ENCODE assay signal across 14 cellular contexts in the genomic region with DNA sequence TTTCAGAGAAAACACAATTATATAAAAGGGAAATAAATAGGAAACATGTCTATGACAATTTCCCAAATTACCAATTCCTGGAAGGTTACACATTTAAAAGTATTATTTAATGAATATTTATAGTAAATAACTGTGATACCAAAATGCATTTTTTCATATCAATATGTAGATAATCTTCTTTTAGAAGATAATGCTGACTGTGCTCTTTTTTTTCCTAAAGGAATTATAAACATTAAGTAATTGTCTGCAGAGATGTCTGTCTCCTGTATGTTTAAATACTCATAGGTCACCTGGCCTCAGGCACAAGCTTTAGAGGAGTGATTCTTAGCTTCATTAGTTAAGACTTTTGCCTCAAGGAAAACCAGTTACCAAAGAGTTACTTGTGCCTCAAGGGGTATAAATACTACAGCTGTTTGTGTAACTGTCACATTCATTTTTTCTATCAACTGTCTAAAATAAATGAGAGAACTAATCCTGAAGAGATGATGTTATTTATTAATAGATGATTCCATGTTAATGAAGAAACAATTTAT.
DNase-seq lines count a peak whose midpoint lies in the region; ATAC-seq and TF ChIP-seq lines count a peak whose summit lies in the region.
"Had no signal": no experiment of that assay in that cellular context is flagged by ENCODE, and none has a peak within 500 bp of the region (broad histone marks: within the 10 kb centered on the region; RNA-seq: fewer than 3 reads in every experiment).

No MANE protein-coding gene starts in this region.

- DNase-seq in ELR (ENCODE audit: low read depth) (peak; percentile 43), SJCRH30 (peak in 1 of 2 experiments; percentile 27), fibroblast of pulmonary artery (ENCODE audit: low read depth) (peak; percentile 18), osteocyte (ENCODE audit: extremely low spot score, unreplicated experiment) (no peak), sigmoid colon (no peak), heart right ventricle (no peak), hypothalamus (lab: John Stamatoyannopoulos, UW) (no peak)
- DNase-seq: heart left ventricle, KBM-7, NCI-H1105, NCI-H748 treated with DMSO at 0.1 percent for 48 hours had no signal

- H3K4me3 ChIP-seq in SJCRH30 (no peak overlapping the region), fibroblast of pulmonary artery (replicated peaks; ENCODE audit: low read depth, low read length) (no peak overlapping the region), sigmoid colon (no peak overlapping the region), heart right ventricle (no peak overlapping the region)
- H3K4me3 ChIP-seq: heart left ventricle, skin epidermis had no signal

- peaks cover 35% of the 10 kb centered on the region for H3K4me1 Mint-ChIP-seq in osteocyte (ENCODE audit: unreplicated experiment)
- H3K4me1 Mint-ChIP-seq: activated naive CD4-positive, alpha-beta T cell treated with anti-CD3 and anti-CD28 coated beads, Interleukin-2, amount 50 U/mL, for 24 hours had no signal

- H3K4me1 ChIP-seq in SJCRH30 (peaks cover 31% of the 10 kb centered on the region), sigmoid colon (peaks cover 0 to 15% (median 7%) of the 10 kb centered on the region in 4 donors), heart right ventricle (peaks cover 0 to 17% (median 9%) of the 10 kb centered on the region in 9 donors)

- TF ChIP-seq CTCF in fibroblast of pulmonary artery (IDR thresholded peaks at IDR 0.05; ENCODE audit: low read length, missing control alignments) (no peak), osteocyte (IDR thresholded peaks at IDR 0.05) (no peak), sigmoid colon (IDR thresholded peaks at IDR 0.05) (no peak), heart right ventricle (IDR thresholded peaks at IDR 0.05) (no peak)

- no peaks in the 10 kb centered on the region for H3K9me3 Mint-ChIP-seq in osteocyte (ENCODE audit: unreplicated experiment)
- H3K9me3 Mint-ChIP-seq: activated naive CD4-positive, alpha-beta T cell treated with anti-CD3 and anti-CD28 coated beads, Interleukin-2, amount 50 U/mL, for 24 hours had no signal

- no peaks in the 10 kb centered on the region for H3K36me3 Mint-ChIP-seq in osteocyte (ENCODE audit: unreplicated experiment)

- no peaks in the 10 kb centered on the region for H3K27me3 ChIP-seq in SJCRH30
- H3K27me3 ChIP-seq in sigmoid colon = no peaks in the 10 kb centered on the region
- H3K27me3 ChIP-seq in heart right ventricle = no peaks in the 10 kb centered on the region
- H3K27me3 ChIP-seq: heart left ventricle had no signal

- TF ChIP-seq POLR2A in sigmoid colon (IDR thresholded peaks at IDR 0.05) = no peak

- no peak for TF ChIP-seq EP300 in sigmoid colon (IDR thresholded peaks at IDR 0.05)

- H3K9me3 ChIP-seq in SJCRH30 (replicated peaks) = no peaks in the 10 kb centered on the region
- no peaks in the 10 kb centered on the region for H3K9me3 ChIP-seq in sigmoid colon
- H3K9me3 ChIP-seq in heart right ventricle = no peaks in the 10 kb centered on the region
- H3K9me3 ChIP-seq: heart left ventricle had no signal

- H3K36me3 ChIP-seq in SJCRH30 = no peaks in the 10 kb centered on the region
- H3K36me3 ChIP-seq in sigmoid colon = no peaks in the 10 kb centered on the region
- H3K36me3 ChIP-seq in heart right ventricle = no peaks in the 10 kb centered on the region
- H3K36me3 ChIP-seq: heart left ventricle had no signal

- peak overlapping the region; percentile 83 for H3K27ac Mint-ChIP-seq in osteocyte (ENCODE audit: unreplicated experiment)
- H3K27ac Mint-ChIP-seq: activated naive CD4-positive, alpha-beta T cell treated with anti-CD3 and anti-CD28 coated beads, Interleukin-2, amount 50 U/mL, for 24 hours had no signal

- no peaks in the 10 kb centered on the region for H3K27me3 Mint-ChIP-seq in osteocyte (ENCODE audit: unreplicated experiment)
- H3K27me3 Mint-ChIP-seq: activated naive CD4-positive, alpha-beta T cell treated with anti-CD3 and anti-CD28 coated beads, Interleukin-2, amount 50 U/mL, for 24 hours had no signal

- ATAC-seq in HG02884 (IDR thresholded peaks at IDR 0.05; ENCODE audit: unreplicated experiment) = no peak
- ATAC-seq in heart right ventricle = no peak
- ATAC-seq: heart left ventricle had no signal

- intact Hi-C loops in sigmoid colon (cut with DNase I) (no loop called here), heart right ventricle (cut with DNase I) (no loop called here)

- H3K27ac ChIP-seq in SJCRH30 = peak overlapping the region; percentile 73
- H3K27ac ChIP-seq in sigmoid colon = no peak overlapping the region
- no peak overlapping the region for H3K27ac ChIP-seq in heart right ventricle
- H3K27ac ChIP-seq: heart left ventricle had no signal

- H3K4me3 Mint-ChIP-seq in osteocyte (ENCODE audit: unreplicated experiment) = no peak overlapping the region
- H3K4me3 Mint-ChIP-seq: activated naive CD4-positive, alpha-beta T cell treated with anti-CD3 and anti-CD28 coated beads, Interleukin-2, amount 50 U/mL, for 24 hours had no signal

Comparison
In these comparisons a context has a peak if more than half of its experiments do, and no peak if none do; other contexts are left out.
1. DNase-seq: peak in ELR (single experiment) and fibroblast of pulmonary artery (single experiment); none in osteocyte (single experiment), sigmoid colon (single experiment), heart right ventricle (0 of 2) and hypothalamus (0 of 51).